In genomic region chr19:38977445-38978314, GRCh38 we compare ENCODE assay signal across 8 cellular contexts. TPM values are rescaled to one million over a fixed set of nuclear protein-coding genes. Genes with fewer than 3 reads are reported as not detected.
DNase-seq lines count a peak whose midpoint lies in the region; ATAC-seq lines count a peak whose summit lies in the region.

No MANE protein-coding gene starts in this region.

- peaks cover 11% of the 10 kb centered on the region for H3K4me1 Mint-ChIP-seq in activated CD8-positive, alpha-beta T cell treated with anti-CD3 and anti-CD28 coated beads, Interleukin-2, amount 10 ng/mL, durations not matched to agents 7 days and 5 days (ENCODE audit: low read depth)

- peaks cover 22% of the 10 kb centered on the region for H3K27me3 Mint-ChIP-seq in activated CD8-positive, alpha-beta T cell treated with anti-CD3 and anti-CD28 coated beads, Interleukin-2, amount 10 ng/mL, durations not matched to agents 7 days and 5 days (ENCODE audit: low read depth)

- ATAC-seq in GM19035 (IDR thresholded peaks at IDR 0.05; ENCODE audit: unreplicated experiment) (peak; percentile 59), HG02870 (IDR thresholded peaks at IDR 0.05; ENCODE audit: unreplicated experiment) (peak; percentile 95), HG03457 (IDR thresholded peaks at IDR 0.05; ENCODE audit: unreplicated experiment) (no peak)
- no peak for ATAC-seq in activated CD8-positive, alpha-beta T cell treated with anti-CD3 and anti-CD28 coated beads, Interleukin-2, amount 10 ng/mL, durations not matched to agents 7 days and 5 days

- H3K4me3 Mint-ChIP-seq in activated CD8-positive, alpha-beta T cell treated with anti-CD3 and anti-CD28 coated beads, Interleukin-2, amount 10 ng/mL, durations not matched to agents 7 days and 5 days: no peak overlapping the region

- peaks cover 5% of the 10 kb centered on the region for H3K9me3 Mint-ChIP-seq in activated CD8-positive, alpha-beta T cell treated with anti-CD3 and anti-CD28 coated beads, Interleukin-2, amount 10 ng/mL, durations not matched to agents 7 days and 5 days (ENCODE audit: insufficient read depth)

- CTCF ChIA-PET in activated CD8-positive, alpha-beta T cell treated with anti-CD3 and anti-CD28 coated beads, Interleukin-2, amount 10 ng/mL, durations not matched to agents 7 days and 5 days (lab: Charles Lee): interaction anchor here (1.0 to 1.5 kb wide), 2 partner anchors 8 to 752 kb away, joined by 3 read pairs; no protein-coding TSS in a partner anchor

- no peaks in the 10 kb centered on the region for H3K36me3 Mint-ChIP-seq in activated CD8-positive, alpha-beta T cell treated with anti-CD3 and anti-CD28 coated beads, Interleukin-2, amount 10 ng/mL, durations not matched to agents 7 days and 5 days (ENCODE audit: low read depth)

- POLR2A ChIA-PET in activated CD8-positive, alpha-beta T cell treated with anti-CD3 and anti-CD28 coated beads, Interleukin-2, amount 10 ng/mL, durations not matched to agents 7 days and 5 days (lab: Charles Lee): no interaction called here

- H3K27ac Mint-ChIP-seq in activated CD8-positive, alpha-beta T cell treated with anti-CD3 and anti-CD28 coated beads, Interleukin-2, amount 10 ng/mL, durations not matched to agents 7 days and 5 days: no peak overlapping the region

- peak; percentile 27 for DNase-seq in activated CD8-positive, alpha-beta T cell treated with anti-CD3 and anti-CD28 coated beads, Interleukin-2, amount 10 ng/mL, durations not matched to agents 7 days and 5 days
- DNase-seq in stimulated activated CD4-positive, alpha-beta T cell treated with anti-CD3 and anti-CD28 coated beads, Interleukin-2, amount 100 ng/mL, for 24 hours: peak; percentile 51 to 69
- DNase-seq in SHP77 (lab: John Stamatoyannopoulos, UW) (no peak), inferior parietal cortex (ENCODE audit: extremely low spot score) (no peak)
- no peak for DNase-seq in central memory CD4-positive, alpha-beta T cell

RNA-seq across cellular contexts. Expression of gene FBXO17, which starts 2.1 kb away (rescaled TPM):
- total RNA-seq in activated CD8-positive, alpha-beta T cell treated with anti-CD3 and anti-CD28 coated beads, Interleukin-2, amount 10 ng/mL, durations not matched to agents 7 days and 5 days: not detected

RNA-seq across cellular contexts. Expression of gene MRPS12, which starts 46.9 kb away (rescaled TPM):
- 10 to 100 TPM; 60.2 to 61.7 TPM for total RNA-seq in activated CD8-positive, alpha-beta T cell treated with anti-CD3 and anti-CD28 coated beads, Interleukin-2, amount 10 ng/mL, durations not matched to agents 7 days and 5 days

RNA-seq across cellular contexts. Expression of gene SARS2, which starts 47.1 kb away (rescaled TPM):
- total RNA-seq in activated CD8-positive, alpha-beta T cell treated with anti-CD3 and anti-CD28 coated beads, Interleukin-2, amount 10 ng/mL, durations not matched to agents 7 days and 5 days: 10 to 100 TPM; 36.2 to 36.6 TPM

RNA-seq across cellular contexts. Expression of gene FBXO27, which starts 54.7 kb away (rescaled TPM):
- total RNA-seq in activated CD8-positive, alpha-beta T cell treated with anti-CD3 and anti-CD28 coated beads, Interleukin-2, amount 10 ng/mL, durations not matched to agents 7 days and 5 days: not detected

Comparison
In these comparisons a context has a peak if more than half of its experiments do, and no peak if none do; other contexts are left out.
1. ATAC-seq: peak in GM19035 (single experiment) and HG02870 (single experiment); none in activated CD8-positive, alpha-beta T cell treated with anti-CD3 and anti-CD28 coated beads, Interleukin-2, amount 10 ng/mL, durations not matched to agents 7 days and 5 days (single experiment) and HG03457 (single experiment).
2. DNase-seq: peak in activated CD8-positive, alpha-beta T cell treated with anti-CD3 and anti-CD28 coated beads, Interleukin-2, amount 10 ng/mL, durations not matched to agents 7 days and 5 days (single experiment) and stimulated activated CD4-positive, alpha-beta T cell treated with anti-CD3 and anti-CD28 coated beads, Interleukin-2, amount 100 ng/mL, for 24 hours (2 of 2); none in SHP77 (0 of 2), central memory CD4-positive, alpha-beta T cell (single experiment) and inferior parietal cortex (single experiment).